ENCODE assay signal across 8 cellular contexts in the genomic region with DNA sequence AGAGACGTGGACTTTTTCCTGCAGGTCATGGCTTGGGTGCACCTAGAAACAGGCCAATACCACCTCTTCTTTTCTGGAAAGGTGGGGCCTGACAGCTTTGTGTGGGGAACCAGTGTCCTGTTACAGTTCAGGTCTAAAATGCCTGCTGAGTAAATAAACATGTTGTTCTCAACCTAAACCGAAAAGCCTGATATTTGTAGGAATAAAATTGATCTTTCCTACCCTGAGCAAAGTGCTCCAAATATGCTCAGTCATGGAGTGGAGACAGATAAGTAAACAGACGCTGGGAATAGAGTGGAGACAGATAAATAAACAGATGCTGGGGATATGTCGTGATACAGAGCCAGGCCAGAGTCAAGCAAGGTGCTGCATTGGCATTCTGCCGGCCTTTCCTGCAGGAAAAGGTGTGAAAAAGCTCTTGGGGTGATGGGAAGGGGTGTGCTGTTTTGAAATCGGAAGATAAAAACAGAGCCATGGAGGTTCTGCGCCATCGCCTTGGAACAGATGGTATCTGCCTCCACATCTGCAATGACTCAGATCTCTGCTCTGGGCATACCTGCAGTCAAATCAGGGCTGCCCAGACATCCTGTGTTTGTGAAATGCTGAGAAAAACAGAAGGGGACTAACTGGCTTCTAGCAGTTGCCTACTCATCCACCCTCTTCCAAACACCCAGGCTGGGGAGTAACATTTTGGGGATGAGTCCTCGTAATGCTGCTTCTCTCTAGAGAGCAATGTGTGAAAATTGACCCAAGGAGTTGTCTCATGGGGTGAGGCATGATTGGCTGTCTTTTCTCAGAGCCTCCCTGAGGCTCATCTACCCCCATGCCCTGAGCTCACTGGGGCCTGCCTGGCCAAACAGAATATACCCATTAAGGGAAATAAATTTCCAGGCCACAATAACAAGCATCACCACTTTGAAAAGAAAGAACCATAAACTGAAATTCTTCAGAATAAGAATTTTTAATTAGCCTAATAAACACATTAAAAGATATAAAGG. TPM values are rescaled to one million over a fixed set of nuclear protein-coding genes. Genes with fewer than 3 reads are reported as not detected.
DNase-seq lines count a peak whose midpoint lies in the region; ATAC-seq, FAIRE-seq and TF ChIP-seq lines count a peak whose summit lies in the region.

No MANE protein-coding gene starts in this region.

- H3K9me3 Mint-ChIP-seq in HFFc6: no peaks in the 10 kb centered on the region
- no peaks in the 10 kb centered on the region for H3K9me3 Mint-ChIP-seq in memory B cell

- peak in 1 of 4 donors; percentile 30 for TF ChIP-seq EP300 in upper lobe of left lung (IDR thresholded peaks at IDR 0.05)

- H3K4me3 ChIP-seq in RWPE2 (ENCODE audit: severe bottlenecking): no peak overlapping the region
- H3K4me3 ChIP-seq in upper lobe of left lung: no peak overlapping the region

- H3K4me1 Mint-ChIP-seq in HFFc6 (ENCODE audit: low read depth): peaks cover 11% of the 10 kb centered on the region
- peaks cover 10% of the 10 kb centered on the region for H3K4me1 Mint-ChIP-seq in memory B cell

- no peaks in the 10 kb centered on the region for H3K9me3 ChIP-seq in RWPE2 (ENCODE audit: severe bottlenecking)
- no peaks in the 10 kb centered on the region for H3K9me3 ChIP-seq in upper lobe of left lung

- H3K4me3 Mint-ChIP-seq in HFFc6 (no peak overlapping the region), memory B cell (peak overlapping the region; percentile 62)

- DNase-seq in HFFc6: no peak
- DNase-seq in RWPE2 (ENCODE audit: low spot score): no peak
- DNase-seq in memory B cell (ENCODE audit: low spot score in 2 of 2): no peak
- no peak for DNase-seq in upper lobe of left lung
- no peak for DNase-seq in stimulated activated CD4-positive, alpha-beta T cell treated with anti-CD3 and anti-CD28 coated beads, Interleukin-4, amount 100 ng/mL, for 4 hours
- DNase-seq in HTR-8/SVneo (ENCODE audit: insufficient read length, low spot score): no peak
- DNase-seq in NCI-H2081 treated with DMSO at 0.1 percent for 48 hours (lab: John Stamatoyannopoulos, UW): no peak

- TF ChIP-seq POLR2A in upper lobe of left lung (IDR thresholded peaks at IDR 0.05): no peak

- H3K36me3 Mint-ChIP-seq in HFFc6 (ENCODE audit: low read depth) (no peaks in the 10 kb centered on the region), memory B cell (no peaks in the 10 kb centered on the region)

- no peaks in the 10 kb centered on the region for H3K27me3 ChIP-seq in RWPE2 (ENCODE audit: insufficient read depth, poor library complexity, severe bottlenecking)
- H3K27me3 ChIP-seq in upper lobe of left lung: no peaks in the 10 kb centered on the region

- FAIRE-seq in HTR-8/SVneo (lab: Jason Lieb, UNC): no peak

- TF ChIP-seq CTCF in HFFc6 (IDR thresholded peaks at IDR 0.05) (no peak), RWPE2 (IDR thresholded peaks at IDR 0.05; ENCODE audit: poor library complexity, severe bottlenecking) (no peak), upper lobe of left lung (IDR thresholded peaks at IDR 0.05) (no peak)

- no peaks in the 10 kb centered on the region for H3K36me3 ChIP-seq in RWPE2 (ENCODE audit: low read depth)
- H3K36me3 ChIP-seq in upper lobe of left lung: no peaks in the 10 kb centered on the region

- H3K27ac ChIP-seq in RWPE2 (ENCODE audit: poor library complexity, severe bottlenecking): no peak overlapping the region
- H3K27ac ChIP-seq in upper lobe of left lung: peak overlapping the region in 1 of 4 donors; percentile 27

- H3K4me1 ChIP-seq in RWPE2 (ENCODE audit: insufficient read depth, poor library complexity, severe bottlenecking): peaks cover 8% of the 10 kb centered on the region
- peaks cover 0 to 6% (median 0%) of the 10 kb centered on the region in 4 donors for H3K4me1 ChIP-seq in upper lobe of left lung

- H3K27ac Mint-ChIP-seq in HFFc6 (peak overlapping the region; percentile 1; the same call in 1 of the 2 replicates), memory B cell (peak overlapping the region; percentile 66)

- H3K27me3 Mint-ChIP-seq in HFFc6 (ENCODE audit: insufficient read depth): no peaks in the 10 kb centered on the region; the same call in 1 of the 2 replicates
- H3K27me3 Mint-ChIP-seq in memory B cell: no peaks in the 10 kb centered on the region

- 44 to 53% methylated on average over 8 to 9 of the region's 9 CpGs for WGBS in upper lobe of left lung, 2 donors

- ATAC-seq in GM18867 (IDR thresholded peaks at IDR 0.05; ENCODE audit: unreplicated experiment) (peak; percentile 80), RWPE2 (ENCODE audit: low read depth) (peak; percentile 97), memory B cell (ENCODE audit: low read depth) (peak; percentile 99), upper lobe of left lung (ENCODE audit: low FRiP score in 2 of 2) (no peak)

RNA-seq across cellular contexts. Expression of gene TRPV2, which starts 16.8 kb away (rescaled TPM):
- 10 to 100 TPM in 4 of 6 experiments, 1 to 10 TPM in 2; 2.9 to 19.5 (median 18.1) TPM for total RNA-seq in HFFc6 (2021; fragmentation: NEBNext Ultra II Directional; extraction: Animal tissue kit (Norgen Biotek cat#: 25700))
- 100 to 1,000 TPM in 2 of 6 donors, 10 to 100 TPM in 4; 33.4 to 127 (median 48.6) TPM for total RNA-seq in upper lobe of left lung

RNA-seq across cellular contexts. Expression of gene UBB, which starts 17.7 kb away (rescaled TPM):
- total RNA-seq in HFFc6 (2021; fragmentation: NEBNext Ultra II Directional; extraction: Animal tissue kit (Norgen Biotek cat#: 25700)): 1,000 to 10,000 TPM; 1,553 to 1,785 (median 1,678) TPM
- total RNA-seq in upper lobe of left lung: 1,000 to 10,000 TPM in 3 of 6 donors, 100 to 1,000 TPM in 3; 281 to 1,666 (median 998) TPM

RNA-seq across cellular contexts. Expression of gene CENPV, which starts 45.3 kb away (rescaled TPM):
- total RNA-seq in HFFc6 (2021; fragmentation: NEBNext Ultra II Directional; extraction: Animal tissue kit (Norgen Biotek cat#: 25700)): 10 to 100 TPM; 12.2 to 22.4 (median 15.2) TPM
- total RNA-seq in upper lobe of left lung: 10 to 100 TPM in 4 of 6 donors, 1 to 10 TPM in 2; 3.4 to 30.4 (median 11.1) TPM

Comparison
In these comparisons a context has a peak if more than half of its experiments do, and no peak if none do; other contexts are left out.
1. ATAC-seq: peak in GM18867 (single experiment), RWPE2 (single experiment) and memory B cell (single experiment); none in upper lobe of left lung (0 of 2).